In the genomic region with DNA sequence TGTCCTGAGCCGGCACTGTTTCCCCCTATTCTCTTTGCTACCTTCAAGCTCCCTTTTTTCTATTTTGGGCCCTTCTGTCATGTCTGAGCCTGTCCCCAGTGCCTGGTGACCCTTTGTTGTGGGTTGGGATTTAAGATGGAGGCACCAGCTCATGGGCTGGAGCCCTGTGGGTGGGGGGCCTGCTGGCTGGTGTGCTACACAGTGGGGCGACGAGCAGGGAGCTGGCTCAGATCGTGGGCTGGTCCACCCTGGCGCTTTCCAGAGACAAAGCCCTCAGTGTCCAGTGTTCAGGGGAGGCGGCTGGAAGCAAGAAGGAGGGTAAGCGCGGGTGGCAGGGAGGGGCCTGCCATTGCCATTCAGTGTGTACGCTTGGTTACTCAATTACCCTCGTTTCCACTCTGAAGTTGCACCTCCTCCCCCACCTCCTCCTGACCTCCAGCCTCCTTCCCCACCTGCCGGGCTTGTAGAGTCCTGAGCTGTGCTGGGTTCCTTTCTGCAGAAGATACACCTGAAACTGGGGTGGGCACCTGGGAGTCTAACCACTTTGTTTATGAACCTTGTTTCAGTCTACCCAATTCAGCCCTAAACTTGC, we compare ENCODE assay signal across 11 cellular contexts. TPM values are rescaled to one million over a fixed set of nuclear protein-coding genes. Genes with fewer than 3 reads are reported as not detected.
DNase-seq lines count a peak whose midpoint lies in the region; ATAC-seq and TF ChIP-seq lines count a peak whose summit lies in the region.
"Had no signal": no experiment of that assay in that cellular context is flagged by ENCODE, and none has a peak within 500 bp of the region (broad histone marks: within the 10 kb centered on the region; RNA-seq: fewer than 3 reads in every experiment).

No MANE protein-coding gene starts in this region.

- H4K91ac ChIP-seq in mesenchymal stem cell (ENCODE audit: low read length): peak overlapping the region; percentile 57

- H3K27ac Mint-ChIP-seq in brain: peak overlapping the region; percentile 25 to 91 (median 90)
- H3K27ac Mint-ChIP-seq: activated naive CD4-positive, alpha-beta T cell treated with anti-CD3 and anti-CD28 coated beads, Interleukin-2, amount 50 U/mL, for 24 hours had no signal

- no peak overlapping the region for H3K23ac ChIP-seq in mesenchymal stem cell (ENCODE audit: low read length in 2 of 2)

- peak overlapping the region; percentile 46 to 66 for H3K18ac ChIP-seq in mesenchymal stem cell (ENCODE audit: low read depth in 1 of 2, low read length in 2 of 2)

- TF ChIP-seq CTCF in brain (conservative IDR thresholded peaks at IDR 0.05) (no peak), tibial nerve (IDR thresholded peaks at IDR 0.05) (no peak)

- H2BK5ac ChIP-seq in mesenchymal stem cell (ENCODE audit: low read depth, low read length, poor library complexity, severe bottlenecking): no peak overlapping the region

- no peak for ATAC-seq in HG02623 (IDR thresholded peaks at IDR 0.05; ENCODE audit: unreplicated experiment)

- no peaks in the 10 kb centered on the region for H3K27me3 Mint-ChIP-seq in brain
- H3K27me3 Mint-ChIP-seq: activated naive CD4-positive, alpha-beta T cell treated with anti-CD3 and anti-CD28 coated beads, Interleukin-2, amount 50 U/mL, for 24 hours had no signal

- peak overlapping the region in 4 of 5 experiments; percentile 13 to 68 (median 48) for H3K4me3 Mint-ChIP-seq in brain
- H3K4me3 Mint-ChIP-seq: activated naive CD4-positive, alpha-beta T cell treated with anti-CD3 and anti-CD28 coated beads, Interleukin-2, amount 50 U/mL, for 24 hours had no signal

- H2BK120ac ChIP-seq in mesenchymal stem cell (ENCODE audit: low read depth, low read length): peak overlapping the region; percentile 0

- TF ChIP-seq POLR2A in tibial nerve (IDR thresholded peaks at IDR 0.05): peak in 1 of 2 donors; percentile 20

- H3K4me1 Mint-ChIP-seq in brain: peaks cover 94% of the 10 kb centered on the region

- peak overlapping the region; percentile 55 for H2BK15ac ChIP-seq in mesenchymal stem cell (ENCODE audit: low read depth, poor library complexity, severe bottlenecking)

- no peak overlapping the region for H2AK5ac ChIP-seq in mesenchymal stem cell (ENCODE audit: low read length, severe bottlenecking)

- peaks cover 20% of the 10 kb centered on the region for H3K4me1 ChIP-seq in mesenchymal stem cell (ENCODE audit: control insufficient read depth, insufficient read depth, low read depth, low read length)
- H3K4me1 ChIP-seq in tibial nerve: peaks cover 0 to 99% (median 25%) of the 10 kb centered on the region in 4 donors
- H3K4me1 ChIP-seq: pancreas had no signal

- no peaks in the 10 kb centered on the region for H3K36me3 ChIP-seq in mesenchymal stem cell (ENCODE audit: control insufficient read depth in 1 of 2, insufficient read depth in 2 of 2, low read depth in 1 of 2, low read length in 2 of 2)
- peaks cover 0 to 7% (median 0%) of the 10 kb centered on the region in 3 donors for H3K36me3 ChIP-seq in tibial nerve
- H3K36me3 ChIP-seq: pancreas had no signal

- peak overlapping the region; percentile 83 to 94 for H3K4ac ChIP-seq in mesenchymal stem cell (ENCODE audit: low read depth in 1 of 2, low read length in 2 of 2)

- no peak overlapping the region for H3K4me2 ChIP-seq in mesenchymal stem cell (ENCODE audit: low read length, poor library complexity, severe bottlenecking)

- H4K8ac ChIP-seq in mesenchymal stem cell (ENCODE audit: low read length): peak overlapping the region; percentile 66

- peak overlapping the region; percentile 81 for H3K9ac ChIP-seq in mesenchymal stem cell (ENCODE audit: low read length)

- H3K9me3 Mint-ChIP-seq in brain: no peaks in the 10 kb centered on the region
- H3K9me3 Mint-ChIP-seq: activated naive CD4-positive, alpha-beta T cell treated with anti-CD3 and anti-CD28 coated beads, Interleukin-2, amount 50 U/mL, for 24 hours had no signal

- H2BK12ac ChIP-seq in mesenchymal stem cell (ENCODE audit: low read length in 2 of 2): peak overlapping the region; percentile 12 to 20

- DNase-seq in DMS153 (lab: John Stamatoyannopoulos, UW) (peak; percentile 13), DMS153 treated with DMSO at 0.1 percent for 48 hours (lab: John Stamatoyannopoulos, UW; ENCODE audit: unreplicated experiment) (no peak), mesenchymal stem cell (no peak), tibial nerve (ENCODE audit: low spot score in 2 of 2) (peak in 1 of 2 donors; percentile 27), mesenteric fat pad (ENCODE audit: low spot score) (no peak)
- DNase-seq in activated CD4-positive, alpha-beta T cell treated with anti-CD3 and anti-CD28 coated beads, Interleukin-2, amount 50 U/mL, for 48 hours: no peak
- DNase-seq: pancreas had no signal

- H3K9me3 ChIP-seq in mesenchymal stem cell (ENCODE audit: control insufficient read depth, low read length): no peaks in the 10 kb centered on the region
- no peaks in the 10 kb centered on the region for H3K9me3 ChIP-seq in tibial nerve
- H3K9me3 ChIP-seq: pancreas had no signal

- no peak overlapping the region for H3K27ac ChIP-seq in mesenchymal stem cell (ENCODE audit: low read length, poor library complexity, severe bottlenecking)
- H3K27ac ChIP-seq in tibial nerve: peak overlapping the region; percentile 59 to 90 (median 79)
- H3K27ac ChIP-seq: 22Rv1, pancreas had no signal

- H3K27me3 ChIP-seq in mesenchymal stem cell (ENCODE audit: control insufficient read depth in 1 of 2, insufficient read depth in 1 of 2, low read length in 2 of 2): no peaks in the 10 kb centered on the region
- no peaks in the 10 kb centered on the region for H3K27me3 ChIP-seq in tibial nerve
- H3K27me3 ChIP-seq: pancreas had no signal

- TF ChIP-seq EP300 in tibial nerve (IDR thresholded peaks at IDR 0.05): peak in 1 of 2 donors; percentile 62

- WGBS in mesenchymal stem cell: 86% methylated on average over 11 of the region's 11 CpGs
- WGBS in tibial nerve, 2 donors: 41 to 52% methylated on average over 11 of the region's 11 CpGs

- H3K36me3 Mint-ChIP-seq in brain: peaks cover 17% of the 10 kb centered on the region

- H3K14ac ChIP-seq in mesenchymal stem cell (ENCODE audit: low read length in 2 of 2): peak overlapping the region; percentile 25 to 80

- no peak overlapping the region for H3K4me3 ChIP-seq in mesenchymal stem cell (ENCODE audit: insufficient read depth in 1 of 2, low read depth in 1 of 2, low read length in 2 of 2)
- no peak overlapping the region for H3K4me3 ChIP-seq in tibial nerve
- H3K4me3 ChIP-seq: pancreas had no signal

- peaks cover 13% of the 10 kb centered on the region for H3K79me1 ChIP-seq in mesenchymal stem cell (replicated peaks; ENCODE audit: low read length, poor library complexity, severe bottlenecking)

- H2AFZ ChIP-seq in mesenchymal stem cell (ENCODE audit: low read depth, low read length): peak overlapping the region; percentile 39

RNA-seq across cellular contexts. Expression of a gene that starts 49.8 kb away (rescaled TPM):
- 42.1 TPM for polyA plus RNA-seq in brain (ENCODE audit: insufficient read depth, low read depth, low replicate concordance)
- polyA plus RNA-seq in mesenchymal stem cell (2013, experiment 1 of 2): 3.5 TPM
- 3.4 TPM for polyA plus RNA-seq in mesenchymal stem cell (2013, experiment 2 of 2)
- 10 to 100 TPM; 27.2 to 36.9 (median 33.2) TPM for total RNA-seq in tibial nerve
- total RNA-seq in mesenteric fat pad: 22.2 TPM
